1 cellular context compared by ENCODE assay signal in genomic region chr2:237599465-237600110, GRCh38.
TF ChIP-seq lines count a peak whose summit lies in the region.

No MANE protein-coding gene starts in this region.

TF ChIP-seq in IMR-90, 13 proteins besides CTCF, POLR2A, EP300 and RAD21:
- no peak for TF ChIP-seq MAFK (IDR thresholded peaks at IDR 0.05; ENCODE audit: low read depth, low read length)
- no peak for TF ChIP-seq RFX5 (IDR thresholded peaks at IDR 0.05; ENCODE audit: low read depth, low read length)
- TF ChIP-seq CEBPB (IDR thresholded peaks at IDR 0.05; ENCODE audit: low read depth, low read length): no peak
- no peak for TF ChIP-seq MAZ (IDR thresholded peaks at IDR 0.05; ENCODE audit: borderline replicate concordance, low read depth, low read length)
- TF ChIP-seq RCOR1 (IDR thresholded peaks at IDR 0.05; ENCODE audit: insufficient replicate concordance, low read length): no peak
- no peak for TF ChIP-seq CHD1 (IDR thresholded peaks at IDR 0.05; ENCODE audit: low read depth, low read length)
- TF ChIP-seq BHLHE40 (IDR thresholded peaks at IDR 0.05; ENCODE audit: low read depth, low read length): no peak
- no peak for TF ChIP-seq NFE2L2 (IDR thresholded peaks at IDR 0.05; ENCODE audit: low read depth, low read length)
- no peak for TF ChIP-seq SMC3 (IDR thresholded peaks at IDR 0.05; ENCODE audit: low read depth, low read length)
- TF ChIP-seq MXI1 (IDR thresholded peaks at IDR 0.05; ENCODE audit: borderline replicate concordance, low read depth, low read length): no peak
- no peak for TF ChIP-seq ELK1 (IDR thresholded peaks at IDR 0.05; ENCODE audit: borderline replicate concordance, low read depth, low read length)
- no peak for TF ChIP-seq FOS (IDR thresholded peaks at IDR 0.05; ENCODE audit: low read depth, low read length)
